Comparison of ENCODE assay signal across 18 cellular contexts in genomic region chr21:43328591-43329360, GRCh38.
A peak's percentile ranks its signal among the peaks of the same experiment; 100 is the strongest.
DNase-seq lines count a peak whose midpoint lies in the region; ATAC-seq, FAIRE-seq and TF ChIP-seq lines count a peak whose summit lies in the region.
"Had no signal": no experiment of that assay in that cellular context is flagged by ENCODE, and none has a peak within 500 bp of the region (broad histone marks: within the 10 kb centered on the region; RNA-seq: fewer than 3 reads in every experiment).

No MANE protein-coding gene starts in this region.

- in situ Hi-C loops in brain microvascular endothelial cell (cut with HindIII; ENCODE audit: low pct_ligation_motif_present, low sequenced_read_pairs) = no loop called here

- H3K79me2 ChIP-seq in GM23338 (replicated peaks; ENCODE audit: insufficient read depth) (no peaks in the 10 kb centered on the region), neural progenitor cell (ENCODE audit: low read depth) (no peaks in the 10 kb centered on the region)

- DNase-seq in GM23338 (ENCODE audit: low spot score) (no peak), RWPE1 (ENCODE audit: low spot score) (no peak), kidney (peak; percentile 55), neural progenitor cell (ENCODE audit: low spot score) (no peak), breast epithelium (ENCODE audit: low spot score in 2 of 2) (no peak), HFFc6 (no peak), thyroid gland (no peak), brain microvascular endothelial cell (no peak)
- DNase-seq: AML-193, DMS79, NCI-H1105 treated with DMSO at 0.1 percent for 48 hours, NCI-H1694, NCI-H2081 treated with DMSO at 0.1 percent for 48 hours, NCI-H446 treated with DMSO at 0.1 percent for 48 hours had no signal

- H3K27ac ChIP-seq in GM23338 (ENCODE audit: low read depth) (no peak overlapping the region), RWPE1 (peak overlapping the region; percentile 97), kidney (ENCODE audit: low read depth in 2 of 2, low read length in 2 of 2) (no peak overlapping the region), neural progenitor cell (no peak overlapping the region), breast epithelium (no peak overlapping the region), thyroid gland (no peak overlapping the region), brain microvascular endothelial cell (no peak overlapping the region)
- H3K27ac ChIP-seq: C4-2B had no signal

- no peak for ATAC-seq in GM23338
- ATAC-seq: K562, Panc1 had no signal

- H3K27ac Mint-ChIP-seq in GM23338 (peak overlapping the region; percentile 24; the same call in 1 of the 2 replicates), neural progenitor cell (peak overlapping the region; percentile 91), HFFc6 (no peak overlapping the region)

- H3K27me3 Mint-ChIP-seq in GM23338 (ENCODE audit: insufficient read depth, low read depth, poor library complexity) (peaks cover 14% of the 10 kb centered on the region), neural progenitor cell (ENCODE audit: insufficient read depth, low read depth) (peaks cover 12% of the 10 kb centered on the region), HFFc6 (ENCODE audit: insufficient read depth) (peaks cover 19% of the 10 kb centered on the region)

- no peaks in the 10 kb centered on the region for H3K9me3 ChIP-seq in kidney (ENCODE audit: control insufficient read depth in 1 of 2, low read length in 2 of 2)
- no peaks in the 10 kb centered on the region for H3K9me3 ChIP-seq in neural progenitor cell (ENCODE audit: low read depth)
- no peaks in the 10 kb centered on the region for H3K9me3 ChIP-seq in breast epithelium
- H3K9me3 ChIP-seq in thyroid gland = no peaks in the 10 kb centered on the region
- H3K9me3 ChIP-seq: HAP-1 had no signal

- intact Hi-C loops in kidney (cut with DNase I) (no loop called here), breast epithelium (cut with DNase I; ENCODE audit: low total_unique reads) (no loop called here), thyroid gland (cut with DNase I) (no loop called here)

- WGBS in thyroid gland, 2 donors = 61 to 82% methylated on average over 16 to 18 of the region's 18 CpGs

- no peaks in the 10 kb centered on the region for H3K9me2 ChIP-seq in GM23338 (ENCODE audit: insufficient read depth)

- H4K20me1 ChIP-seq in GM23338 (replicated peaks; ENCODE audit: insufficient read depth) (no peaks in the 10 kb centered on the region), neural progenitor cell (ENCODE audit: low read depth) (no peaks in the 10 kb centered on the region)

- H3K4me2 ChIP-seq in GM23338 (no peak overlapping the region), neural progenitor cell (no peak overlapping the region)

- POLR2A ChIA-PET in RWPE1 (lab: Yijun Ruan, JAX; ENCODE audit: low non-redundant PET) = no interaction called here

- H2AFZ ChIP-seq in GM23338 (no peak overlapping the region), neural progenitor cell (replicated peaks) (no peak overlapping the region)

- H3K4me3 Mint-ChIP-seq in GM23338 (no peak overlapping the region), neural progenitor cell (no peak overlapping the region), HFFc6 (no peak overlapping the region)

- H3K36me3 Mint-ChIP-seq in GM23338 (ENCODE audit: low read depth) (no peaks in the 10 kb centered on the region), neural progenitor cell (no peaks in the 10 kb centered on the region), HFFc6 (ENCODE audit: low read depth) (no peaks in the 10 kb centered on the region)

- H3K4me3 ChIP-seq in GM23338 (no peak overlapping the region), kidney (ENCODE audit: low read length in 2 of 2) (no peak overlapping the region), neural progenitor cell (no peak overlapping the region), breast epithelium (no peak overlapping the region), thyroid gland (replicated peaks in 1 of 3) (no peak overlapping the region), brain microvascular endothelial cell (ENCODE audit: low read depth, low read length) (no peak overlapping the region)
- H3K4me3 ChIP-seq: HAP-1, K562 had no signal

- H3K27me3 ChIP-seq in GM23338 (ENCODE audit: insufficient read depth) (no peaks in the 10 kb centered on the region), neural progenitor cell (no peaks in the 10 kb centered on the region), breast epithelium (no peaks in the 10 kb centered on the region), thyroid gland (no peaks in the 10 kb centered on the region), brain microvascular endothelial cell (replicated peaks) (no peaks in the 10 kb centered on the region)

- H3K9me3 Mint-ChIP-seq in GM23338 (no peaks in the 10 kb centered on the region; the same call in 2 of the 3 replicates), neural progenitor cell (no peaks in the 10 kb centered on the region), HFFc6 (no peaks in the 10 kb centered on the region)

- no peak for TF ChIP-seq POLR2A in breast epithelium (IDR thresholded peaks at IDR 0.05)
- no peak for TF ChIP-seq POLR2A in thyroid gland (IDR thresholded peaks at IDR 0.05)

- H3F3A ChIP-seq in GM23338 (replicated peaks; ENCODE audit: low read depth) = no peaks in the 10 kb centered on the region
- no peaks in the 10 kb centered on the region for H3F3A ChIP-seq in neural progenitor cell (ENCODE audit: low read depth)

- no peak for TF ChIP-seq CTCF in GM23338 (conservative IDR thresholded peaks at IDR 0.05; ENCODE audit: low read depth in 2 of 2)
- TF ChIP-seq CTCF in RWPE1 (conservative IDR thresholded peaks at IDR 0.05; ENCODE audit: low read depth) = no peak
- TF ChIP-seq CTCF in kidney (IDR thresholded peaks at IDR 0.05; ENCODE audit: borderline replicate concordance, extremely low read depth, insufficient read depth) = no peak
- no peak for TF ChIP-seq CTCF in neural progenitor cell (IDR thresholded peaks at IDR 0.05)
- TF ChIP-seq CTCF in breast epithelium (IDR thresholded peaks at IDR 0.05) = no peak
- no peak for TF ChIP-seq CTCF in HFFc6 (IDR thresholded peaks at IDR 0.05)
- no peak for TF ChIP-seq CTCF in thyroid gland (IDR thresholded peaks at IDR 0.05)
- no peak for TF ChIP-seq CTCF in brain microvascular endothelial cell (IDR thresholded peaks at IDR 0.05; ENCODE audit: low read depth, low read length, missing control alignments)

- peaks cover 26% of the 10 kb centered on the region for H3K4me1 Mint-ChIP-seq in GM23338
- peaks cover 54% of the 10 kb centered on the region for H3K4me1 Mint-ChIP-seq in neural progenitor cell
- H3K4me1 Mint-ChIP-seq in HFFc6 (ENCODE audit: low read depth) = peaks cover 22% of the 10 kb centered on the region

- CTCF ChIA-PET in RWPE1 (lab: Yijun Ruan, JAX) = no interaction called here

- no peaks in the 10 kb centered on the region for H3K36me3 ChIP-seq in GM23338 (ENCODE audit: insufficient read depth)
- no peaks in the 10 kb centered on the region for H3K36me3 ChIP-seq in kidney (ENCODE audit: control insufficient read depth in 1 of 2, insufficient read depth in 2 of 2, low read length in 2 of 2)
- no peaks in the 10 kb centered on the region for H3K36me3 ChIP-seq in neural progenitor cell
- no peaks in the 10 kb centered on the region for H3K36me3 ChIP-seq in breast epithelium
- H3K36me3 ChIP-seq in thyroid gland = no peaks in the 10 kb centered on the region
- H3K36me3 ChIP-seq in brain microvascular endothelial cell (replicated peaks) = no peaks in the 10 kb centered on the region
- H3K36me3 ChIP-seq: HAP-1 had no signal

- no peak overlapping the region for H3K9ac ChIP-seq in kidney (ENCODE audit: low read length in 2 of 2)
- no peak overlapping the region for H3K9ac ChIP-seq in neural progenitor cell

- FAIRE-seq in kidney (lab: Jason Lieb, UNC) = no peak

- no peaks in the 10 kb centered on the region for H3K4me1 ChIP-seq in GM23338 (ENCODE audit: insufficient read depth)
- peaks cover 12 to 14% of the 10 kb centered on the region in 2 donors for H3K4me1 ChIP-seq in kidney (ENCODE audit: control insufficient read depth in 1 of 2, insufficient read depth in 1 of 2, low read depth in 1 of 2, low read length in 2 of 2)
- peaks cover 10% of the 10 kb centered on the region for H3K4me1 ChIP-seq in neural progenitor cell
- H3K4me1 ChIP-seq in breast epithelium = peaks cover 4 to 9% of the 10 kb centered on the region in 2 donors
- H3K4me1 ChIP-seq in thyroid gland = peaks cover 22 to 31% of the 10 kb centered on the region in 2 donors

TF ChIP-seq in GM23338, 12 proteins besides CTCF, POLR2A, EP300 and RAD21 (continues in another document):
- TF ChIP-seq ZNF331 (CRISPR knock-in tag; IDR thresholded peaks at IDR 0.05; ENCODE audit: low read depth) = no peak
- TF ChIP-seq CREB1 (CRISPR knock-in tag; IDR thresholded peaks at IDR 0.05; ENCODE audit: low read depth) = no peak
- TF ChIP-seq NANOG (IDR thresholded peaks at IDR 0.05; ENCODE audit: borderline replicate concordance) = no peak
- no peak for TF ChIP-seq ZNF114 (CRISPR knock-in tag; IDR thresholded peaks at IDR 0.05)
- no peak for TF ChIP-seq REST (IDR thresholded peaks at IDR 0.05; ENCODE audit: unreplicated experiment)
- TF ChIP-seq POLR2AphosphoS5 (IDR thresholded peaks at IDR 0.05; ENCODE audit: low read depth) = no peak
